In the genomic region with DNA sequence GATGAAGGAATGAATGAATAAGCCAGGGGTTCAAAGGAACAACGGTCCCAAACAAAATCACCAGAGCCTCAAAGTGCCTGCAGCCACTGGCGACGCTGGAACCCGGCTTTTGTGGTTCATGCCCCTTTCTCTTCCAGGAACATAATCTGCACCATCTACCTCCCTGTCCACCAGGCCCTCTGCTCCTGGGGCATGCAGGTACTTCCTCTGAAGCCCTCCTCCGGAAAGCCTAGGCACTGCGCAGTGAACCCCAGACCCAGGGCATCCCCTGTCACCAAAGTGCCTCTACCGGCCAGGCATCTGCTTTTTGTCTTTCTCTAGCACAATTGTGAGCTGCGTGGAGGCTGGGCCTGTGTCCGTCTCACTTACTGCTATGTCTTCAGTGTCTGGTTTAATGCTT, we compare ENCODE assay signal across 24 cellular contexts.
"Had no signal": no experiment of that assay in that cellular context is flagged by ENCODE, and none has a peak within 500 bp of the region (broad histone marks: within the 10 kb centered on the region; RNA-seq: fewer than 3 reads in every experiment).

No MANE protein-coding gene starts in this region.

- H3K4me3 Mint-ChIP-seq: dendritic cell treated with granulocyte-macrophage colony-stimulating factor and Interleukin-4, amounts not matched to agents 40 ng/mL and 50 ng/mL, for 4 days; effector memory CD8-positive, alpha-beta T cell; mesothelial cell of epicardium; naive B cell had no signal

- ATAC-seq: effector memory CD8-positive, alpha-beta T cell; gastrocnemius medialis; heart right ventricle; left cardiac atrium; left lung; left ventricle myocardium superior; lower lobe of right lung; mucosa of descending colon had no signal

- H3K27ac Mint-ChIP-seq: dendritic cell treated with granulocyte-macrophage colony-stimulating factor and Interleukin-4, amounts not matched to agents 40 ng/mL and 50 ng/mL, for 4 days; effector memory CD8-positive, alpha-beta T cell; mesothelial cell of epicardium had no signal

- FAIRE-seq: endothelial cell of umbilical vein, islet of Langerhans, keratinocyte had no signal

- H3K27ac ChIP-seq: colonic mucosa, esophagus squamous epithelium, gastrocnemius medialis, heart right ventricle, left lung, lower lobe of right lung had no signal

- H3K9me3 ChIP-seq: colonic mucosa, esophagus squamous epithelium, gastrocnemius medialis, heart right ventricle, left lung, lower lobe of right lung, mucosa of descending colon had no signal

- H3K27me3 Mint-ChIP-seq: dendritic cell treated with granulocyte-macrophage colony-stimulating factor and Interleukin-4, amounts not matched to agents 40 ng/mL and 50 ng/mL, for 4 days; effector memory CD8-positive, alpha-beta T cell; naive B cell had no signal

- H3K4me1 Mint-ChIP-seq: naive B cell had no signal

- DNase-seq: colonic mucosa; cortex of kidney; effector CD8-positive, alpha-beta T cell; effector memory CD8-positive, alpha-beta T cell; esophagus squamous epithelium; foreskin fibroblast; foreskin melanocyte; gastrocnemius medialis; glutamatergic neuron; head of caudate nucleus; heart right ventricle; hippocampal formation; left cardiac atrium; left lung; left ventricle myocardium superior; lower lobe of right lung; mesenchymal stem cell; mucosa of descending colon; naive B cell had no signal

- H3K4me1 ChIP-seq: colonic mucosa, esophagus squamous epithelium, gastrocnemius medialis, heart right ventricle, left lung, lower lobe of right lung had no signal

- H3K27me3 ChIP-seq: colonic mucosa, esophagus squamous epithelium, gastrocnemius medialis, heart right ventricle, left lung had no signal

- H3K4me3 ChIP-seq: colonic mucosa, esophagus squamous epithelium, gastrocnemius medialis, heart right ventricle, left lung, lower lobe of right lung, mucosa of descending colon had no signal

- H3K9me3 Mint-ChIP-seq: naive B cell had no signal

- H3K36me3 ChIP-seq: colonic mucosa, esophagus squamous epithelium, gastrocnemius medialis, heart right ventricle, left lung, lower lobe of right lung had no signal
